20 cellular contexts compared by ENCODE assay signal in the genomic region with DNA sequence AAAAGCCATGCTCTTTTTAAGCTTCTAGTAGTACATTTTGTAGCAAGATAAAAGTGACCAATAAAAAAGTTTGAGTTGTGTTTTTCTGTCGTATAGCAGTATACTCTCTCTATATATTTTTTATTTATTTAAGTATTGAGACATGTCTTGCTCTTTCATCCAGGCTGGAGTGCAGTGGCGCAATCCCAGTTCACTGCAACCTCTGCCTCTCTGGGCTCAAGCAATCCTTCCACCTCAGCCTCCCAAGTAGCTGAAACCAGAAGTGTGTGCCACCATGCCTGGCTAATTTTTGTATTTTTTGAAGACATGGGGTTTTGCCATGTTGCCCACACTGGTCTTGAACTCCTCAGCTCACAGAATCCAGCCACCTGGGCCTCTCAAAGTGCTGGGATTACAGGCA.
"Had no signal": no experiment of that assay in that cellular context is flagged by ENCODE, and none has a peak within 500 bp of the region (broad histone marks: within the 10 kb centered on the region; RNA-seq: fewer than 3 reads in every experiment).

No MANE protein-coding gene starts in this region.

- H3K27ac ChIP-seq: KMS-11, RWPE1 had no signal

- ATAC-seq: K562, Panc1 had no signal

- DNase-seq: Kasumi-1, MM.1S, NCI-H1092 treated with DMSO at 0.1 percent for 48 hours, NCI-H1436, NCI-H187, NCI-H2029, NCI-H2081 treated with DMSO at 0.1 percent for 48 hours, NCI-H2171, NCI-H226, NCI-H446, NCI-H510A, NCI-H524 treated with DMSO at 0.1 percent for 48 hours, NCI-H69, NCI-H774, SHP77, SK-N-SH had no signal
